Comparison of ENCODE assay signal across 8 cellular contexts in genomic region chr3:157174616-157175498, GRCh38. TPM values are rescaled to one million over a fixed set of nuclear protein-coding genes. Genes with fewer than 3 reads are reported as not detected.
DNase-seq lines count a peak whose midpoint lies in the region; ATAC-seq and TF ChIP-seq lines count a peak whose summit lies in the region.

No MANE protein-coding gene starts in this region.

- no peak for TF ChIP-seq CTCF in C4-2B (conservative IDR thresholded peaks at IDR 0.05)

- peak overlapping the region; percentile 84 for H3K27ac ChIP-seq in C4-2B

- DNase-seq in NCI-H69 (lab: John Stamatoyannopoulos, UW) (peak; percentile 98), cortex of kidney (lab: John Stamatoyannopoulos, UW) (peak; percentile 85), left colon (peak; percentile 99 to 100)
- DNase-seq in activated CD4-positive, alpha-beta T cell treated with anti-CD3 and anti-CD28 coated beads, Interleukin-2, amount 50 U/mL, for 1 hour = peak; percentile 97
- peak; percentile 91 to 96 for DNase-seq in stimulated activated CD4-positive, alpha-beta T cell treated with anti-CD3 and anti-CD28 coated beads, Interleukin-1b, Interleukin-23, amount 100 ng/mL, for 4 hours (ENCODE audit: low read depth in 2 of 2)

- intact Hi-C loops in left colon (cut with DNase I, micrococcal nuclease) = no loop called here

- ATAC-seq in GM19372 (IDR thresholded peaks at IDR 0.05; ENCODE audit: low read depth, unreplicated experiment) (peak; percentile 90), HG03521 (IDR thresholded peaks at IDR 0.05; ENCODE audit: unreplicated experiment) (peak; percentile 91), left colon (peak; percentile 95)

RNA-seq across cellular contexts. Expression of gene CCNL1, which starts 14.9 kb away (rescaled TPM):
- 100 to 1,000 TPM; 103 to 128 TPM for total RNA-seq in left colon

Comparison
In these comparisons a context has a peak if more than half of its experiments do, and no peak if none do; other contexts are left out.
1. Peak in every context shown above with its lines: DNase-seq, ATAC-seq and H3K27ac ChIP-seq.